In the genomic region with DNA sequence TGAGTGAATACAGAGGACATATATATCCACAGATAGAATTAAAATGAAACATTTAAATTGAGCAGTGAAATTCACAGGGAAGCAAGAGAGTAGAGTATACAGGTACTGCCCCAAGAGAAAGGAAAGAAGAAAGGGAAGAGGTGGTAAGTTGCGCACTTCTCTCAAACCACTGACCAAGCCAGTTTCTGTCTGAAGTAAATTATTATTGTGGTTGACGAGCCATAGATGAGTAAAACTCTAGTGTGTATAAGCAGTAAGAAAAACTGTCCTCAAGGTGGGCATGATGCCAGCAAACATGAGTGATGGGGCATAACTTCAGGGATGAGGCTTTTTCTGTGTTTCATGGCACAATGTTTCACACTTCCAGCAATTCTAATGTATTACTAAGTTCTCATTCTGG, we compare ENCODE assay signal across 1 cellular context.
A peak's percentile ranks its signal among the peaks of the same experiment; 100 is the strongest.
TF ChIP-seq lines count a peak whose summit lies in the region.

No MANE protein-coding gene starts in this region.

TF ChIP-seq in GM12878, 131 proteins besides CTCF, POLR2A, EP300 and RAD21 (continued from another document):
- TF ChIP-seq, protein P1, sequence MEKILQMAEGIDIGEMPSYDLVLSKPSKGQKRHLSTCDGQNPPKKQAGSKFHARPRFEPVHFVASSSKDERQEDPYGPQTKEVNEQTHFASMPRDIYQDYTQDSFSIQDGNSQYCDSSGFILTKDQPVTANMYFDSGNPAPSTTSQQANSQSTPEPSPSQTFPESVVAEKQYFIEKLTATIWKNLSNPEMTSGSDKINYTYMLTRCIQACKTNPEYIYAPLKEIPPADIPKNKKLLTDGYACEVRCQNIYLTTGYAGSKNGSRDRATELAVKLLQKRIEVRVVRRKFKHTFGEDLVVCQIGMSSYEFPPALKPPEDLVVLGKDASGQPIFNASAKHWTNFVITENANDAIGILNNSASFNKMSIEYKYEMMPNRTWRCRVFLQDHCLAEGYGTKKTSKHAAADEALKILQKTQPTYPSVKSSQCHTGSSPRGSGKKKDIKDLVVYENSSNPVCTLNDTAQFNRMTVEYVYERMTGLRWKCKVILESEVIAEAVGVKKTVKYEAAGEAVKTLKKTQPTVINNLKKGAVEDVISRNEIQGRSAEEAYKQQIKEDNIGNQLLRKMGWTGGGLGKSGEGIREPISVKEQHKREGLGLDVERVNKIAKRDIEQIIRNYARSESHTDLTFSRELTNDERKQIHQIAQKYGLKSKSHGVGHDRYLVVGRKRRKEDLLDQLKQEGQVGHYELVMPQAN (conservative IDR thresholded peaks at IDR 0.05), result no peak
- TF ChIP-seq NR2C2 (IDR thresholded peaks at IDR 0.05; ENCODE audit: borderline replicate concordance, control insufficient read depth, insufficient read length, low read depth) (no peak), ZNF217 (IDR thresholded peaks at IDR 0.05) (no peak), SMAD1 (IDR thresholded peaks at IDR 0.05; ENCODE audit: low read depth, partially characterized antibody) (peak; percentile 53), SMC3 (IDR thresholded peaks at IDR 0.05; ENCODE audit: borderline replicate concordance, low read length) (no peak), SRF (IDR thresholded peaks at IDR 0.05; ENCODE audit: low read depth in 2 of 2, low read length in 2 of 2) (no peak)
- TF ChIP-seq, protein P2, sequence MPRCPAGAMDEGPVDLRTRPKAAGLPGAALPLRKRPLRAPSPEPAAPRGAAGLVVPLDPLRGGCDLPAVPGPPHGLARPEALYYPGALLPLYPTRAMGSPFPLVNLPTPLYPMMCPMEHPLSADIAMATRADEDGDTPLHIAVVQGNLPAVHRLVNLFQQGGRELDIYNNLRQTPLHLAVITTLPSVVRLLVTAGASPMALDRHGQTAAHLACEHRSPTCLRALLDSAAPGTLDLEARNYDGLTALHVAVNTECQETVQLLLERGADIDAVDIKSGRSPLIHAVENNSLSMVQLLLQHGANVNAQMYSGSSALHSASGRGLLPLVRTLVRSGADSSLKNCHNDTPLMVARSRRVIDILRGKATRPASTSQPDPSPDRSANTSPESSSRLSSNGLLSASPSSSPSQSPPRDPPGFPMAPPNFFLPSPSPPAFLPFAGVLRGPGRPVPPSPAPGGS (IDR thresholded peaks at IDR 0.05; ENCODE audit: borderline replicate concordance, insufficient read depth, low read depth, low read length, poor library complexity, severe bottlenecking), result no peak
- TF ChIP-seq, protein P3, sequence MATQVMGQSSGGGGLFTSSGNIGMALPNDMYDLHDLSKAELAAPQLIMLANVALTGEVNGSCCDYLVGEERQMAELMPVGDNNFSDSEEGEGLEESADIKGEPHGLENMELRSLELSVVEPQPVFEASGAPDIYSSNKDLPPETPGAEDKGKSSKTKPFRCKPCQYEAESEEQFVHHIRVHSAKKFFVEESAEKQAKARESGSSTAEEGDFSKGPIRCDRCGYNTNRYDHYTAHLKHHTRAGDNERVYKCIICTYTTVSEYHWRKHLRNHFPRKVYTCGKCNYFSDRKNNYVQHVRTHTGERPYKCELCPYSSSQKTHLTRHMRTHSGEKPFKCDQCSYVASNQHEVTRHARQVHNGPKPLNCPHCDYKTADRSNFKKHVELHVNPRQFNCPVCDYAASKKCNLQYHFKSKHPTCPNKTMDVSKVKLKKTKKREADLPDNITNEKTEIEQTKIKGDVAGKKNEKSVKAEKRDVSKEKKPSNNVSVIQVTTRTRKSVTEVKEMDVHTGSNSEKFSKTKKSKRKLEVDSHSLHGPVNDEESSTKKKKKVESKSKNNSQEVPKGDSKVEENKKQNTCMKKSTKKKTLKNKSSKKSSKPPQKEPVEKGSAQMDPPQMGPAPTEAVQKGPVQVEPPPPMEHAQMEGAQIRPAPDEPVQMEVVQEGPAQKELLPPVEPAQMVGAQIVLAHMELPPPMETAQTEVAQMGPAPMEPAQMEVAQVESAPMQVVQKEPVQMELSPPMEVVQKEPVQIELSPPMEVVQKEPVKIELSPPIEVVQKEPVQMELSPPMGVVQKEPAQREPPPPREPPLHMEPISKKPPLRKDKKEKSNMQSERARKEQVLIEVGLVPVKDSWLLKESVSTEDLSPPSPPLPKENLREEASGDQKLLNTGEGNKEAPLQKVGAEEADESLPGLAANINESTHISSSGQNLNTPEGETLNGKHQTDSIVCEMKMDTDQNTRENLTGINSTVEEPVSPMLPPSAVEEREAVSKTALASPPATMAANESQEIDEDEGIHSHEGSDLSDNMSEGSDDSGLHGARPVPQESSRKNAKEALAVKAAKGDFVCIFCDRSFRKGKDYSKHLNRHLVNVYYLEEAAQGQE (IDR thresholded peaks at IDR 0.05; ENCODE audit: low read depth, low read length), result no peak
- TF ChIP-seq, protein P4, sequence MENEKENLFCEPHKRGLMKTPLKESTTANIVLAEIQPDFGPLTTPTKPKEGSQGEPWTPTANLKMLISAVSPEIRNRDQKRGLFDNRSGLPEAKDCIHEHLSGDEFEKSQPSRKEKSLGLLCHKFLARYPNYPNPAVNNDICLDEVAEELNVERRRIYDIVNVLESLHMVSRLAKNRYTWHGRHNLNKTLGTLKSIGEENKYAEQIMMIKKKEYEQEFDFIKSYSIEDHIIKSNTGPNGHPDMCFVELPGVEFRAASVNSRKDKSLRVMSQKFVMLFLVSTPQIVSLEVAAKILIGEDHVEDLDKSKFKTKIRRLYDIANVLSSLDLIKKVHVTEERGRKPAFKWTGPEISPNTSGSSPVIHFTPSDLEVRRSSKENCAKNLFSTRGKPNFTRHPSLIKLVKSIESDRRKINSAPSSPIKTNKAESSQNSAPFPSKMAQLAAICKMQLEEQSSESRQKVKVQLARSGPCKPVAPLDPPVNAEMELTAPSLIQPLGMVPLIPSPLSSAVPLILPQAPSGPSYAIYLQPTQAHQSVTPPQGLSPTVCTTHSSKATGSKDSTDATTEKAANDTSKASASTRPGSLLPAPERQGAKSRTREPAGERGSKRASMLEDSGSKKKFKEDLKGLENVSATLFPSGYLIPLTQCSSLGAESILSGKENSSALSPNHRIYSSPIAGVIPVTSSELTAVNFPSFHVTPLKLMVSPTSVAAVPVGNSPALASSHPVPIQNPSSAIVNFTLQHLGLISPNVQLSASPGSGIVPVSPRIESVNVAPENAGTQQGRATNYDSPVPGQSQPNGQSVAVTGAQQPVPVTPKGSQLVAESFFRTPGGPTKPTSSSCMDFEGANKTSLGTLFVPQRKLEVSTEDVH (IDR thresholded peaks at IDR 0.05; ENCODE audit: low read depth, partially characterized antibody), result no peak
TF ChIP-seq in GM12878: peak in this region for 9.
